1 cellular context compared by ENCODE assay signal in the genomic region with DNA sequence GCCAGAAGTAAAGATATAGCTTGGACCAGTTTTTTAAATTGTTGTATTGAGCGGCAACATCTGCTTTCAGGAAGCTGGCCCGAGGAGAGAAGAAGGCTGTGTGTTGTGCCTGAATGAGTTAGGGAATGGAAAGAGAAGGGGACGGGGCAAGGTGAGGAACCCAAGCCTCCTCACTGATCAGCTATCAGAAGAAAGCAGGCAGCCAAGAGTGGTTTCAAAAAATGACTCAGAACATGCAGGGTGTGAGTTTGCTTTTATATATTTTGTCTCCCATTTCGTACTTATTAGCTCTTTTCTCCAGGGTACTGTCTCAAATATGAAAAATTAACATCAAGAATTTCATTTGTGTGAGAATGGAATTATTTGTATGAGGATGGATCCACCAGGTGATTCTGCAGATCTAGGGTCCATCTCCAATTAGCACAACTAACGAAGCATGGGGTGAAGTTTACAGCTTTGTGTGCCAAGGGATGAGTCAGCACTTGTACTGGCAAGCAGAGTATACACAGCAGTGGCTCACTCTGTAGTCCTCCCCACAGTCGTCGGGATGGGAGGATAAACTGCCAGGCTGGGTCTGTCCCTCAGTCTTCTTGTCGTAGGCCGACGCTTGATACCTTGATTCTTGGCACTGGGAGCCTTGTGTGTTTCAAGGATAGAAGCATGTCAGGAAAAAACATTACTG.
TF ChIP-seq lines count a peak whose summit lies in the region.

No MANE protein-coding gene starts in this region.

TF ChIP-seq in GM12891, 5 proteins besides CTCF, POLR2A, EP300 and RAD21 (continued from another document):
- TF ChIP-seq POU2F2 (IDR thresholded peaks at IDR 0.05; ENCODE audit: low read depth, low read length), result no peak
TF ChIP-seq in GM12891: peak in this region for 0.
